10 cellular contexts compared by ENCODE assay signal in the genomic region with DNA sequence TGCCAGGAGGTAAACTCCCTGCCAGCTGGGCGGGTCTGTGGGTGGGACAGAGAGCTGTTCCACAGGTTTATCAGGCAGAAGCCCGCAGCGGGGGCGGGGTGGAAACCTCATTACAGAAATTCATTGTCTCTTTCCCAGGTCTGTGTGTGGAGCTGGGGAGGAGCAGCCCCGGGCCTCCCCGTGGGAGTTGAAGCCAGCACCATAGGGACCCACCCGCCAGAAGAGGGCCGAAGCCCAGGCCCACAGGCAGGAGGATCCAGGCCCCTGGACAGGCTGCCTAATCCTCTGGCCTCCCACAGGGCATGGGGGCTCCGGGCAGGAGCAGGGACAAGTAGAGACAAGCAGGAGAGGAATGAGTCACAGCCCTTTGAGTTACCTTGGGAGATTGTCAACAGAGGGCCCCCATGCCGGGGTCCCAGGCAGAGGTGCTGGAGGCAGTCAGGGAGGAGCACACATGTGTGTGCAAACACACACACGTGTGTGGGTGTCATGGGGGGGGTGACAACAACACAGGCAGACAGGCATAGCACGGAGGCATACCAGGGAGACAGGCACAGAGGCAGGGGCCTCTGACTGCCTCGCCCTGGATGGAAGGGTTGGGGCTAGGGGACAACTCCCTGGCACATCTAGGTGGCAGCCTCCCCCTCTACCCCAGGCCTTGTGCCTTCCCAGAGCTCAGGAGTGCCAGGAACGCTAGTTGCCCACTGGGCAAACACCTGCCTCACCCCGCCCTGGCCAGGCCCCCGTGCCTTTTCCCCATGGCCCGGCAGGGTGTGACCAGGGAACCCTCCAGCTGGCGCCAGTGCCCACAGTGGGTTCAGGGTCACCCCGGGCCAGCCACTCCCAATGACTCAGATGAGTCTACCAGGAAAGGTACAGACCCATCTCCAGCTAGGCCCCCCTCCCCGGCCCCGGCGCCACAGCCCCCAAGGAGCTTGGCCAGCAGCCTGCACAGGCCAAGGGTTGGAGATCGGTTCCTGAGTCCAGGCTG.
DNase-seq lines count a peak whose midpoint lies in the region; ATAC-seq and FAIRE-seq lines count a peak whose summit lies in the region.
"Had no signal": no experiment of that assay in that cellular context is flagged by ENCODE, and none has a peak within 500 bp of the region (broad histone marks: within the 10 kb centered on the region; RNA-seq: fewer than 3 reads in every experiment).

No MANE protein-coding gene starts in this region.

- DNase-seq in T-helper 1 cell (no peak), RCC 7860 (ENCODE audit: low spot score) (peak; percentile 36), amygdala (lab: John Stamatoyannopoulos, UW) (no peak), SIG-M5 treated with dmso at 0.1 percent for 504 hours (lab: John Stamatoyannopoulos, UW; ENCODE audit: unreplicated experiment) (no peak)
- no peak for DNase-seq in stimulated activated naive CD8-positive, alpha-beta T cell treated with anti-CD3 and anti-CD28 coated beads, Interleukin-15, amount 100 ng/mL, for 72 hours
- DNase-seq: left ventricle myocardium inferior, NCI-H510A treated with DMSO at 0.1 percent for 48 hours had no signal

- no peaks in the 10 kb centered on the region for H3K9me3 Mint-ChIP-seq in T-helper 1 cell treated with Interleukin-12 subunit alpha and Interleukin-12 subunit beta and Interleukin-4 antibody, amounts not matched to agents 30 μg/mL and 1 μg/mL, for 36 hours
- H3K9me3 Mint-ChIP-seq in stimulated activated naive CD8-positive, alpha-beta T cell treated with anti-CD3 and anti-CD28 coated beads, Interleukin-15, amount 100 ng/mL, for 72 hours = no peaks in the 10 kb centered on the region

- H3K4me3 Mint-ChIP-seq in T-helper 1 cell treated with Interleukin-12 subunit alpha and Interleukin-12 subunit beta and Interleukin-4 antibody, amounts not matched to agents 30 μg/mL and 1 μg/mL, for 36 hours = peak overlapping the region; percentile 75
- peak overlapping the region; percentile 72 to 73 for H3K4me3 Mint-ChIP-seq in stimulated activated naive CD8-positive, alpha-beta T cell treated with anti-CD3 and anti-CD28 coated beads, Interleukin-15, amount 100 ng/mL, for 72 hours

- peak overlapping the region; percentile 71 for H3K4me3 ChIP-seq in iPS-18a (ENCODE audit: low read length)

- H3K9ac ChIP-seq in iPS-18a (ENCODE audit: low read length) = no peak overlapping the region

- H3K27ac ChIP-seq in iPS-18a (ENCODE audit: low read length) = no peak overlapping the region
- H3K27ac ChIP-seq: left ventricle myocardium inferior had no signal

- H3K9me3 ChIP-seq in iPS-18a (ENCODE audit: control insufficient read depth, low read depth, low read length) = no peaks in the 10 kb centered on the region
- H3K9me3 ChIP-seq: left ventricle myocardium inferior had no signal

- peaks cover 10% of the 10 kb centered on the region for H3K4me1 ChIP-seq in iPS-18a (ENCODE audit: control insufficient read depth, low read depth, low read length)

- H3K27ac Mint-ChIP-seq in T-helper 1 cell treated with Interleukin-12 subunit alpha and Interleukin-12 subunit beta and Interleukin-4 antibody, amounts not matched to agents 30 μg/mL and 1 μg/mL, for 36 hours = peak overlapping the region; percentile 17
- peak overlapping the region; percentile 69 to 82 for H3K27ac Mint-ChIP-seq in stimulated activated naive CD8-positive, alpha-beta T cell treated with anti-CD3 and anti-CD28 coated beads, Interleukin-15, amount 100 ng/mL, for 72 hours

- H3K36me3 ChIP-seq in iPS-18a (ENCODE audit: control insufficient read depth, low read depth, low read length) = peaks cover 10% of the 10 kb centered on the region
- H3K36me3 ChIP-seq: left ventricle myocardium inferior had no signal

- FAIRE-seq in RCC 7860 (lab: Jason Lieb, UNC) = no peak

- ATAC-seq in stimulated activated naive CD8-positive, alpha-beta T cell treated with anti-CD3 and anti-CD28 coated beads, Interleukin-15, amount 100 ng/mL, for 72 hours = no peak
- ATAC-seq in GM18858 (IDR thresholded peaks at IDR 0.05; ENCODE audit: unreplicated experiment) = no peak

- H3K4me1 Mint-ChIP-seq in T-helper 1 cell treated with Interleukin-12 subunit alpha and Interleukin-12 subunit beta and Interleukin-4 antibody, amounts not matched to agents 30 μg/mL and 1 μg/mL, for 36 hours (ENCODE audit: low read depth) = peaks cover 17% of the 10 kb centered on the region
- H3K4me1 Mint-ChIP-seq in stimulated activated naive CD8-positive, alpha-beta T cell treated with anti-CD3 and anti-CD28 coated beads, Interleukin-15, amount 100 ng/mL, for 72 hours = peaks cover 41% of the 10 kb centered on the region

- no peaks in the 10 kb centered on the region for H3K36me3 Mint-ChIP-seq in T-helper 1 cell treated with Interleukin-12 subunit alpha and Interleukin-12 subunit beta and Interleukin-4 antibody, amounts not matched to agents 30 μg/mL and 1 μg/mL, for 36 hours (ENCODE audit: low read depth)

- H3K27me3 ChIP-seq in iPS-18a (ENCODE audit: control insufficient read depth, insufficient read depth, low read length) = no peaks in the 10 kb centered on the region

- H3K27me3 Mint-ChIP-seq in T-helper 1 cell treated with Interleukin-12 subunit alpha and Interleukin-12 subunit beta and Interleukin-4 antibody, amounts not matched to agents 30 μg/mL and 1 μg/mL, for 36 hours (ENCODE audit: low read depth) = no peaks in the 10 kb centered on the region
- H3K27me3 Mint-ChIP-seq in stimulated activated naive CD8-positive, alpha-beta T cell treated with anti-CD3 and anti-CD28 coated beads, Interleukin-15, amount 100 ng/mL, for 72 hours = no peaks in the 10 kb centered on the region
